Comparison of ENCODE assay signal across 14 cellular contexts in genomic region chr11:103904324-103904667, GRCh38.
DNase-seq lines count a peak whose midpoint lies in the region; ATAC-seq, FAIRE-seq and TF ChIP-seq lines count a peak whose summit lies in the region.
"Had no signal": no experiment of that assay in that cellular context is flagged by ENCODE, and none has a peak within 500 bp of the region (broad histone marks: within the 10 kb centered on the region; RNA-seq: fewer than 3 reads in every experiment).

No MANE protein-coding gene starts in this region.

- ATAC-seq in GM19025 (IDR thresholded peaks at IDR 0.05; ENCODE audit: low read depth, unreplicated experiment) (peak; percentile 71), GM21786 (IDR thresholded peaks at IDR 0.05; ENCODE audit: unreplicated experiment) (peak; percentile 76), HG03175 (IDR thresholded peaks at IDR 0.05; ENCODE audit: unreplicated experiment) (peak; percentile 82), naive B cell (ENCODE audit: low read depth in 2 of 2) (peak; percentile 61 to 62)
- ATAC-seq: naive thymus-derived CD4-positive, alpha-beta T cell; Panc1 had no signal

- DNase-seq in naive B cell (no peak), medulla oblongata (ENCODE audit: extremely low spot score) (no peak), cerebellar nuclear complex (lab: John Stamatoyannopoulos, UW) (no peak), H54 (ENCODE audit: insufficient read length, low spot score) (no peak), GM03348 (ENCODE audit: low spot score) (no peak)
- DNase-seq: EL; immature natural killer cell; naive thymus-derived CD4-positive, alpha-beta T cell; NCI-H1436 had no signal

- no peaks in the 10 kb centered on the region for H3K9me3 Mint-ChIP-seq in naive B cell
- H3K9me3 Mint-ChIP-seq: activated T-helper 2 cell treated with anti-CD3 and anti-CD28 coated beads, Interferon-gamma antibody, Interleukin-2, Interleukin-4, amounts not matched to agents 10 μg/mL and 5 μg/mL and 100 μg/mL, durations not matched to agents 14 hours and 24 hours and 36 hours; immature natural killer cell had no signal

- no peaks in the 10 kb centered on the region for H3K36me3 Mint-ChIP-seq in naive B cell
- H3K36me3 Mint-ChIP-seq: naive thymus-derived CD4-positive, alpha-beta T cell had no signal

- no peak overlapping the region for H3K4me3 Mint-ChIP-seq in naive B cell
- H3K4me3 Mint-ChIP-seq: immature natural killer cell; naive thymus-derived CD4-positive, alpha-beta T cell had no signal

- no peak for TF ChIP-seq POLR2A in H54 (IDR thresholded peaks at IDR 0.05; ENCODE audit: low read depth, low read length)

- peaks cover 11 to 21% (median 15%) of the 10 kb centered on the region in 3 donors for H3K4me1 Mint-ChIP-seq in naive B cell

- no peaks in the 10 kb centered on the region for H3K27me3 Mint-ChIP-seq in naive B cell
- H3K27me3 Mint-ChIP-seq: naive thymus-derived CD4-positive, alpha-beta T cell had no signal

- no peak overlapping the region for H3K27ac Mint-ChIP-seq in naive B cell
- H3K27ac Mint-ChIP-seq: activated T-helper 2 cell treated with anti-CD3 and anti-CD28 coated beads, Interferon-gamma antibody, Interleukin-2, Interleukin-4, amounts not matched to agents 10 μg/mL and 5 μg/mL and 100 μg/mL, durations not matched to agents 14 hours and 24 hours and 36 hours; immature natural killer cell; naive thymus-derived CD4-positive, alpha-beta T cell had no signal

- FAIRE-seq in H54 (lab: Jason Lieb, UNC) = no peak
